In the genomic region with DNA sequence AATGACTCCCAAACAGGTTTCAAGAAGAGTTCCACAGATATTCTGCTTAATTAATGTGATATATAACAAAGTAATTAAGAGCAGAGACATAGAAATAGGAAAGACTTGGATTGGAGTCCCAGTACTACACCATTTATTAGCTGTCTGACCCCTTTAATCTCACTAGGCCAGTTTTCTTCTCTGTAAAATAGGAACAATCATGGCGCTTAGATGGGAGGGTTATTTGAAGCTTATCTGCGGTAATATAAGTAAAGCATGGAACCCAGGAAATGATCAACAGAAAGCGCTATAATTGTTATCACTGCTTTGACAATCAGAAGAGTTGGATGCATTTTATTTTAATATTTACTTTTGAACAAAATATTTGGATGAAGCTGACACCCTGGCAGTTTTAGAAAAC, we compare ENCODE assay signal across 20 cellular contexts.
"Had no signal": no experiment of that assay in that cellular context is flagged by ENCODE, and none has a peak within 500 bp of the region (broad histone marks: within the 10 kb centered on the region; RNA-seq: fewer than 3 reads in every experiment).

No MANE protein-coding gene starts in this region.

- H3K9me3 Mint-ChIP-seq: nephron progenitor cell, T-cell, type B pancreatic cell, WTC11 had no signal

- H3K4me3 ChIP-seq: coronary artery, right atrium auricular region, skin epidermis, testis had no signal

- DNase-seq: activated CD4-positive, alpha-beta T cell treated with anti-CD3 and anti-CD28 coated beads for 36 hours; activated CD4-positive, alpha-beta T cell treated with anti-CD3 and anti-CD28 coated beads, Interleukin-2, amount 50 U/mL, for 48 hours; activated naive CD4-positive, alpha-beta T cell treated with Interleukin-2 at 50 U/mL for 16 hours; anterior cingulate cortex; brain microvascular endothelial cell; esophagus squamous epithelium; hypothalamus; kidney; nephron progenitor cell; nucleus accumbens; stimulated activated CD4-positive, alpha-beta T cell treated with anti-CD3 and anti-CD28 coated beads, Interleukin-4, amount 100 ng/mL, for 1 hour; T-cell; testis had no signal

- H3K4me1 ChIP-seq: right atrium auricular region, testis had no signal

- ATAC-seq: activated CD4-positive, alpha-beta T cell treated with anti-CD3 and anti-CD28 coated beads for 36 hours; left lobe of liver; T-cell; WTC11 had no signal

- H3K4me3 Mint-ChIP-seq: activated CD4-positive, alpha-beta T cell treated with anti-CD3 and anti-CD28 coated beads for 36 hours; nephron progenitor cell; T-cell; type B pancreatic cell; WTC11 had no signal

- H3K27ac ChIP-seq: brain microvascular endothelial cell, coronary artery, right atrium auricular region, testis had no signal

- H3K36me3 Mint-ChIP-seq: T-cell, type B pancreatic cell, WTC11 had no signal

- H3K27ac Mint-ChIP-seq: activated CD4-positive, alpha-beta T cell treated with anti-CD3 and anti-CD28 coated beads for 36 hours; nephron progenitor cell; progenitor cell of endocrine pancreas; T-cell; type B pancreatic cell; WTC11 had no signal

- H3K36me3 ChIP-seq: brain microvascular endothelial cell, esophagus squamous epithelium, right atrium auricular region had no signal

- H3K27me3 Mint-ChIP-seq: progenitor cell of endocrine pancreas had no signal

- H3K9me3 ChIP-seq: esophagus squamous epithelium, right atrium auricular region, testis had no signal

- H3K27me3 ChIP-seq: brain microvascular endothelial cell, testis had no signal
